16 cellular contexts compared by ENCODE assay signal in genomic region chr2:187527262-187527661, GRCh38. TPM values are rescaled to one million over a fixed set of nuclear protein-coding genes. Genes with fewer than 3 reads are reported as not detected.
DNase-seq lines count a peak whose midpoint lies in the region; ATAC-seq and TF ChIP-seq lines count a peak whose summit lies in the region.
"Had no signal": no experiment of that assay in that cellular context is flagged by ENCODE, and none has a peak within 500 bp of the region (broad histone marks: within the 10 kb centered on the region; RNA-seq: fewer than 3 reads in every experiment).

No MANE protein-coding gene starts in this region.

- TF ChIP-seq CTCF in right atrium auricular region (IDR thresholded peaks at IDR 0.05), result no peak
- TF ChIP-seq CTCF in brain microvascular endothelial cell (IDR thresholded peaks at IDR 0.05; ENCODE audit: low read depth, low read length, missing control alignments), result no peak
- no peak for TF ChIP-seq CTCF in upper lobe of right lung (IDR thresholded peaks at IDR 0.05)
- no peak for TF ChIP-seq CTCF in HFFc6 (IDR thresholded peaks at IDR 0.05)

- H3K27me3 Mint-ChIP-seq in HFFc6 (ENCODE audit: insufficient read depth), result no peaks in the 10 kb centered on the region; the same call in 1 of the 2 replicates
- H3K27me3 Mint-ChIP-seq: activated naive CD8-positive, alpha-beta T cell treated with anti-CD3 and anti-CD28 coated beads, Interleukin-2, amount 10 ng/mL, durations not matched to agents 7 days and 5 days; T-helper 17 cell had no signal

- DNase-seq in Right ventricle myocardium superior (no peak), right atrium auricular region (ENCODE audit: low spot score) (no peak), brain microvascular endothelial cell (peak; percentile 93), iris pigment epithelial cell (ENCODE audit: low read depth) (peak; percentile 60), upper lobe of right lung (no peak), HFFc6 (no peak), NCI-H2081 (lab: John Stamatoyannopoulos, UW) (no peak)
- DNase-seq: ACHN; activated naive CD8-positive, alpha-beta T cell treated with anti-CD3 and anti-CD28 coated beads, Interleukin-2, amount 10 ng/mL, durations not matched to agents 7 days and 5 days; kidney; NCI-H1694; stimulated activated CD4-positive, alpha-beta T cell treated with anti-CD3 and anti-CD28 coated beads, Interleukin-4, amount 100 ng/mL, for 24 hours; T-helper 17 cell had no signal

- no peaks in the 10 kb centered on the region for H3K9me3 ChIP-seq in right atrium auricular region
- H3K9me3 ChIP-seq in upper lobe of right lung, result no peaks in the 10 kb centered on the region
- H3K9me3 ChIP-seq: neutrophil had no signal

- H3K27ac ChIP-seq in right atrium auricular region (no peak overlapping the region), brain microvascular endothelial cell (peak overlapping the region; percentile 83), upper lobe of right lung (peak overlapping the region; percentile 13)
- H3K27ac ChIP-seq: neutrophil had no signal

- H3K4me1 Mint-ChIP-seq in HFFc6 (ENCODE audit: low read depth), result peaks cover 26% of the 10 kb centered on the region
- H3K4me1 Mint-ChIP-seq: activated naive CD8-positive, alpha-beta T cell treated with anti-CD3 and anti-CD28 coated beads, Interleukin-2, amount 10 ng/mL, durations not matched to agents 7 days and 5 days; T-helper 17 cell had no signal

- H3K36me3 ChIP-seq in right atrium auricular region (peaks cover under 1% of the 10 kb centered on the region), brain microvascular endothelial cell (replicated peaks) (peaks cover 16% of the 10 kb centered on the region), upper lobe of right lung (peaks cover 25% of the 10 kb centered on the region)
- H3K36me3 ChIP-seq: neutrophil had no signal

- no peaks in the 10 kb centered on the region for H3K9me3 Mint-ChIP-seq in HFFc6
- H3K9me3 Mint-ChIP-seq: activated naive CD8-positive, alpha-beta T cell treated with anti-CD3 and anti-CD28 coated beads, Interleukin-2, amount 10 ng/mL, durations not matched to agents 7 days and 5 days had no signal

- peaks cover 1% of the 10 kb centered on the region for H3K36me3 Mint-ChIP-seq in HFFc6 (ENCODE audit: low read depth)
- H3K36me3 Mint-ChIP-seq: activated naive CD8-positive, alpha-beta T cell treated with anti-CD3 and anti-CD28 coated beads, Interleukin-2, amount 10 ng/mL, durations not matched to agents 7 days and 5 days had no signal

- ATAC-seq in Right ventricle myocardium superior (ENCODE audit: poor library complexity) (peak; percentile 53), upper lobe of right lung (no peak), GM18873 (IDR thresholded peaks at IDR 0.05; ENCODE audit: low FRiP score, unreplicated experiment) (no peak)
- ATAC-seq: T-helper 17 cell had no signal

- H3K27me3 ChIP-seq in right atrium auricular region (no peaks in the 10 kb centered on the region), brain microvascular endothelial cell (replicated peaks) (no peaks in the 10 kb centered on the region), upper lobe of right lung (no peaks in the 10 kb centered on the region)
- H3K27me3 ChIP-seq: neutrophil had no signal

- in situ Hi-C loops in brain microvascular endothelial cell (cut with HindIII; ENCODE audit: low pct_ligation_motif_present, low sequenced_read_pairs), result no loop called here

- no peak overlapping the region for H3K27ac Mint-ChIP-seq in HFFc6
- H3K27ac Mint-ChIP-seq: activated naive CD8-positive, alpha-beta T cell treated with anti-CD3 and anti-CD28 coated beads, Interleukin-2, amount 10 ng/mL, durations not matched to agents 7 days and 5 days; T-helper 17 cell had no signal

- H3K4me1 ChIP-seq in right atrium auricular region (peaks cover 0 to 8% of the 10 kb centered on the region in 2 donors), upper lobe of right lung (peaks cover 6% of the 10 kb centered on the region)

- no peak overlapping the region for H3K4me3 Mint-ChIP-seq in HFFc6
- H3K4me3 Mint-ChIP-seq: activated naive CD8-positive, alpha-beta T cell treated with anti-CD3 and anti-CD28 coated beads, Interleukin-2, amount 10 ng/mL, durations not matched to agents 7 days and 5 days; T-helper 17 cell had no signal

- no peak overlapping the region for H3K4me3 ChIP-seq in right atrium auricular region
- H3K4me3 ChIP-seq in brain microvascular endothelial cell (ENCODE audit: low read depth, low read length), result no peak overlapping the region
- H3K4me3 ChIP-seq in upper lobe of right lung, result no peak overlapping the region

- intact Hi-C loops in Right ventricle myocardium superior (cut with DNase I) (no loop called here), upper lobe of right lung (cut with DNase I) (no loop called here)

RNA-seq across cellular contexts. Expression of gene TFPI, which starts 27.0 kb away (rescaled TPM):
- total RNA-seq in Right ventricle myocardium superior (24.3 TPM), right atrium auricular region (10 to 100 TPM; 43.6 to 58.2 TPM), upper lobe of right lung (366 TPM)
- 10 to 100 TPM; 25.4 to 42.4 (median 34.7) TPM for total RNA-seq in HFFc6 (2021; fragmentation: NEBNext Ultra II Directional; extraction: Animal tissue kit (Norgen Biotek cat#: 25700))
- total RNA-seq: activated CD8-positive, alpha-beta memory T cell treated with anti-CD3 and anti-CD28 coated beads for 36 hours had no signal

Comparison
In these comparisons a context has a peak if more than half of its experiments do, and no peak if none do; other contexts are left out.
1. DNase-seq: peak in brain microvascular endothelial cell (single experiment) and iris pigment epithelial cell (single experiment); none in Right ventricle myocardium superior (single experiment), right atrium auricular region (single experiment), upper lobe of right lung (single experiment), HFFc6 (single experiment) and NCI-H2081 (0 of 2).
2. H3K27ac ChIP-seq: peak in brain microvascular endothelial cell (single experiment) and upper lobe of right lung (single experiment); none in right atrium auricular region (0 of 2).